Comparison of ENCODE assay signal across 9 cellular contexts in the genomic region with DNA sequence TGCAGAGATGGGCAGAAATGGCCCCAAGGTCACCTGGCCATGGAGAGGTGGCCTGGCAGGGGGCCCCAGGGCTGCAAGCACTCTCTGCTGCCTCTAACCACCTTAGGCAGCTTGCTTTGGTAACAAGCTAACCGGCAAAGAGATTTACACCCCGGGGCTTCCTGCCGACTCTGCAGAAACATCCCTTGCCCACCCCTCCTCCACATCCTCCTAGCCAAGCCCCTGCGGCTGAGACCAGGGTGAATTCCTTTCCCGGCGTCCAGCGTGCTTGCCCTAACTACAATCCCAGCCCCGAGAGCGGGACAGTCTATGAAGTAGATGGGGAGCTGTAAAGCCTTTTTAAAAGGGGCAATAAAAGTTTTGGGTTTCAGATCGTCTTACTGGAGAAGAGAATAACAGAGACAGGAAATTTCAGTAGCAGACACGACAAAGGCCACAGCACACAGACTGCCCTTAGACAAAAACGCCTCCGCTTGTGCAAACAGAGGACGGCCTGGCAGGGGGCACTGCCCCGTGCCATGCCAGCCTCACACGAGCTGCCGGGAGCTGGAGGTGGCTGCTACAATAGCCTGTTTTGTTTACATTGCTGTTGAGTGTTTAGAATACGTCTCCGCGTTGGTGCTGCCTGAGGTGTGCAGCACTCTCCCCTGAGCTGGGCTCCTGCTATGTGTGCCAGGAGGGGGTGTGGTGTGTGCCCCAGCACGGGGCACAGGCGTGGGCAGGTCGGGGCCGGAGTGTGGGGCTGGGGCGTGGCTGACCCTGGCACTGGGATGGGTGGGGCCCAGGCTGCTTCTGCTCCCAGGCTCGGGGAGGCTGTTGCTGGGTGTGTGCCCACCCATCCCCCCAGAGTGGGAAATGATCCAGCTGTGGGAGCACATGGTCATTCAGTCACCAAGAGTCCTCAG. TPM values are rescaled to one million over a fixed set of nuclear protein-coding genes. Genes with fewer than 3 reads are reported as not detected.
DNase-seq lines count a peak whose midpoint lies in the region; ATAC-seq and TF ChIP-seq lines count a peak whose summit lies in the region.
"Had no signal": no experiment of that assay in that cellular context is flagged by ENCODE, and none has a peak within 500 bp of the region (broad histone marks: within the 10 kb centered on the region; RNA-seq: fewer than 3 reads in every experiment).

No MANE protein-coding gene starts in this region.

- CTCF ChIA-PET in CD4-positive, alpha-beta T cell (lab: Charles Lee), result interaction anchor here (0.7 to 1.5 kb wide), 2 partner anchors 323 to 1772 kb away, joined by 4 read pairs; no protein-coding TSS in a partner anchor
- CTCF ChIA-PET in activated CD8-positive, alpha-beta T cell treated with anti-CD3 and anti-CD28 coated beads for 36 hours (lab: Charles Lee), result interaction anchor here (1.2 to 1.8 kb wide), 2 partner anchors 23 to 330 kb away, joined by 3 to 5 read pairs; no protein-coding TSS in a partner anchor

- H3K36me3 Mint-ChIP-seq in CD4-positive, alpha-beta T cell (ENCODE audit: low read depth), result no peaks in the 10 kb centered on the region
- H3K36me3 Mint-ChIP-seq in IgD-negative memory B cell (peaks cover 2% of the 10 kb centered on the region), type B pancreatic cell (no peaks in the 10 kb centered on the region)
- H3K36me3 Mint-ChIP-seq in activated CD8-positive, alpha-beta T cell treated with anti-CD3 and anti-CD28 coated beads for 36 hours (ENCODE audit: low read depth), result no peaks in the 10 kb centered on the region

- H3K27ac ChIP-seq in CD4-positive, alpha-beta T cell (ENCODE audit: low read depth, low read length), result peak overlapping the region; percentile 63
- peak overlapping the region; percentile 81 for H3K27ac ChIP-seq in layer of hippocampus (ENCODE audit: low read depth, low read length)
- H3K27ac ChIP-seq: neutrophil had no signal

- H3K27ac Mint-ChIP-seq in CD4-positive, alpha-beta T cell, result peak overlapping the region; percentile 90
- H3K27ac Mint-ChIP-seq in IgD-negative memory B cell (peak overlapping the region in 2 of 3 donors; percentile 14 to 40), type B pancreatic cell (peak overlapping the region; percentile 50)
- H3K27ac Mint-ChIP-seq in activated CD8-positive, alpha-beta T cell treated with anti-CD3 and anti-CD28 coated beads for 36 hours, result peak overlapping the region; percentile 78

- POLR2A ChIA-PET in CD4-positive, alpha-beta T cell (lab: Charles Lee), result interaction anchor here (0.7 to 1.7 kb wide), 11 partner anchors 22 to 361 kb away, joined by 3 to 9 read pairs (median 4); partner anchors contain the start of genes ADAMTSL2, MED22, RPL7A and SLC2A6
- POLR2A ChIA-PET in activated CD8-positive, alpha-beta T cell treated with anti-CD3 and anti-CD28 coated beads for 36 hours (lab: Charles Lee), result no interaction called here

- H3K27me3 ChIP-seq in CD4-positive, alpha-beta T cell (ENCODE audit: control insufficient read depth, insufficient read depth, low read length), result no peaks in the 10 kb centered on the region
- no peaks in the 10 kb centered on the region for H3K27me3 ChIP-seq in layer of hippocampus (ENCODE audit: control insufficient read depth, insufficient read depth, low read length)

- peak overlapping the region; percentile 83 for H3K4me3 Mint-ChIP-seq in CD4-positive, alpha-beta T cell
- no peak overlapping the region for H3K4me3 Mint-ChIP-seq in IgD-negative memory B cell
- H3K4me3 Mint-ChIP-seq in activated CD8-positive, alpha-beta T cell treated with anti-CD3 and anti-CD28 coated beads for 36 hours, result peak overlapping the region; percentile 47
- H3K4me3 Mint-ChIP-seq in type B pancreatic cell, result peak overlapping the region; percentile 71

- no peaks in the 10 kb centered on the region for H3K27me3 Mint-ChIP-seq in CD4-positive, alpha-beta T cell
- H3K27me3 Mint-ChIP-seq in IgD-negative memory B cell (peaks cover 12% of the 10 kb centered on the region), type B pancreatic cell (peaks cover 5% of the 10 kb centered on the region)
- no peaks in the 10 kb centered on the region for H3K27me3 Mint-ChIP-seq in activated CD8-positive, alpha-beta T cell treated with anti-CD3 and anti-CD28 coated beads for 36 hours

- peak in 6 of 10 experiments; percentile 26 to 52 (median 38) for DNase-seq in CD4-positive, alpha-beta T cell
- peak; percentile 34 for DNase-seq in activated CD8-positive, alpha-beta T cell treated with anti-CD3 and anti-CD28 coated beads for 36 hours
- no peak for DNase-seq in type B pancreatic cell (ENCODE audit: extremely low spot score, unreplicated experiment)
- no peak for DNase-seq in SIG-M5 treated with dmso at 0.1 percent for 504 hours (lab: John Stamatoyannopoulos, UW; ENCODE audit: unreplicated experiment)
- DNase-seq in epidermal melanocyte (ENCODE audit: insufficient read length, low spot score), result no peak

- no peak for TF ChIP-seq CTCF in CD4-positive, alpha-beta T cell (IDR thresholded peaks at IDR 0.05)
- no peak for TF ChIP-seq CTCF in activated CD8-positive, alpha-beta T cell treated with anti-CD3 and anti-CD28 coated beads for 36 hours (IDR thresholded peaks at IDR 0.05)
- no peak for TF ChIP-seq CTCF in type B pancreatic cell (conservative IDR thresholded peaks at IDR 0.05)

- intact Hi-C loops in CD4-positive, alpha-beta T cell (cut with DNase I, micrococcal nuclease), result no loop called here
- intact Hi-C loops in activated CD8-positive, alpha-beta T cell treated with anti-CD3 and anti-CD28 coated beads for 36 hours (cut with micrococcal nuclease), result no loop called here

- peaks cover 24% of the 10 kb centered on the region for H3K4me1 Mint-ChIP-seq in CD4-positive, alpha-beta T cell (ENCODE audit: low read depth)
- H3K4me1 Mint-ChIP-seq in IgD-negative memory B cell, result peaks cover 0 to 4% (median 0%) of the 10 kb centered on the region in 3 donors
- peaks cover 23% of the 10 kb centered on the region for H3K4me1 Mint-ChIP-seq in activated CD8-positive, alpha-beta T cell treated with anti-CD3 and anti-CD28 coated beads for 36 hours (ENCODE audit: low read depth)
- peaks cover 9% of the 10 kb centered on the region for H3K4me1 Mint-ChIP-seq in type B pancreatic cell (ENCODE audit: unreplicated experiment)

- ATAC-seq in CD4-positive, alpha-beta T cell (ENCODE audit: poor library complexity), result peak; percentile 72
- peak; percentile 67 for ATAC-seq in activated CD8-positive, alpha-beta T cell treated with anti-CD3 and anti-CD28 coated beads for 36 hours
- ATAC-seq in GM18520 (IDR thresholded peaks at IDR 0.05; ENCODE audit: unreplicated experiment), result no peak

- H3K9me3 Mint-ChIP-seq in CD4-positive, alpha-beta T cell, result no peaks in the 10 kb centered on the region
- H3K9me3 Mint-ChIP-seq in IgD-negative memory B cell (no peaks in the 10 kb centered on the region), type B pancreatic cell (no peaks in the 10 kb centered on the region)
- no peaks in the 10 kb centered on the region for H3K9me3 Mint-ChIP-seq in activated CD8-positive, alpha-beta T cell treated with anti-CD3 and anti-CD28 coated beads for 36 hours

- no peaks in the 10 kb centered on the region for H3K9me3 ChIP-seq in CD4-positive, alpha-beta T cell (ENCODE audit: control insufficient read depth, low read length)
- H3K9me3 ChIP-seq: neutrophil had no signal

RNA-seq across cellular contexts. Expression of gene MYMK, which starts 15.3 kb away (rescaled TPM):
- not detected for total RNA-seq in CD4-positive, alpha-beta T cell
- not detected for polyA plus RNA-seq in IgD-negative memory B cell
- total RNA-seq in activated CD8-positive, alpha-beta T cell treated with anti-CD3 and anti-CD28 coated beads for 36 hours, result not detected
- not detected in 2 replicates for total RNA-seq in type B pancreatic cell (ENCODE audit: low replicate concordance)

RNA-seq across cellular contexts. Expression of gene ADAMTSL2, which starts 25.1 kb away (rescaled TPM):
- 1 to 10 TPM; 1.2 to 1.3 TPM for total RNA-seq in CD4-positive, alpha-beta T cell
- polyA plus RNA-seq in IgD-negative memory B cell, result not detected
- under 1 TPM; 0.11 to 0.25 TPM for total RNA-seq in activated CD8-positive, alpha-beta T cell treated with anti-CD3 and anti-CD28 coated beads for 36 hours
- total RNA-seq in type B pancreatic cell (ENCODE audit: low replicate concordance), result 0.57 and 0.65 TPM in 2 replicates

RNA-seq across cellular contexts. Expression of gene SLC2A6, which starts 30.5 kb away (rescaled TPM):
- 1 to 10 TPM; 1.8 to 3.2 TPM for total RNA-seq in CD4-positive, alpha-beta T cell
- polyA plus RNA-seq in IgD-negative memory B cell, result 65.2 TPM
- 1 to 10 TPM; 5.4 to 6.7 TPM for total RNA-seq in activated CD8-positive, alpha-beta T cell treated with anti-CD3 and anti-CD28 coated beads for 36 hours
- total RNA-seq in type B pancreatic cell (ENCODE audit: low replicate concordance), result 8.2 and 9.7 TPM in 2 replicates

RNA-seq across cellular contexts. Expression of gene CACFD1, which starts 49.7 kb away (rescaled TPM):
- 1 to 10 TPM; 3.7 to 3.8 TPM for total RNA-seq in CD4-positive, alpha-beta T cell
- polyA plus RNA-seq in IgD-negative memory B cell, result 15.9 TPM
- 1 to 10 TPM; 1.3 to 1.4 TPM for total RNA-seq in activated CD8-positive, alpha-beta T cell treated with anti-CD3 and anti-CD28 coated beads for 36 hours
- 45.6 and 51.9 TPM in 2 replicates for total RNA-seq in type B pancreatic cell (ENCODE audit: low replicate concordance)

Comparison
In these comparisons a context has a peak if more than half of its experiments do, and no peak if none do; other contexts are left out.
1. DNase-seq: peak in CD4-positive, alpha-beta T cell (6 of 10) and activated CD8-positive, alpha-beta T cell treated with anti-CD3 and anti-CD28 coated beads for 36 hours (single experiment); none in type B pancreatic cell (single experiment), SIG-M5 treated with dmso at 0.1 percent for 504 hours (single experiment) and epidermal melanocyte (single experiment).
2. H3K27ac Mint-ChIP-seq: peak in every context shown above with its lines; median percentile 90 in CD4-positive, alpha-beta T cell; 78 in activated CD8-positive, alpha-beta T cell treated with anti-CD3 and anti-CD28 coated beads for 36 hours; 50 in type B pancreatic cell; 27 in IgD-negative memory B cell.
3. H3K4me3 Mint-ChIP-seq: peak in CD4-positive, alpha-beta T cell (single experiment), activated CD8-positive, alpha-beta T cell treated with anti-CD3 and anti-CD28 coated beads for 36 hours (single experiment) and type B pancreatic cell (single experiment); none in IgD-negative memory B cell (0 of 4).